Comparison of ENCODE assay signal across 20 cellular contexts in genomic region chr15:88403461-88403860, GRCh38.
A peak's percentile ranks its signal among the peaks of the same experiment; 100 is the strongest.
DNase-seq lines count a peak whose midpoint lies in the region; FAIRE-seq and TF ChIP-seq lines count a peak whose summit lies in the region.
"Had no signal": no experiment of that assay in that cellular context is flagged by ENCODE, and none has a peak within 500 bp of the region (broad histone marks: within the 10 kb centered on the region; RNA-seq: fewer than 3 reads in every experiment).

No MANE protein-coding gene starts in this region.

- peak overlapping the region; percentile 71 for H3K4me3 ChIP-seq in DOHH2 (ENCODE audit: low read length)
- no peak overlapping the region for H3K4me3 ChIP-seq in esophagus muscularis mucosa
- H3K4me3 ChIP-seq: adrenal gland, skin epidermis, upper lobe of right lung had no signal

- WGBS in esophagus muscularis mucosa, result 79% methylated on average over 8 of the region's 8 CpGs

- H3K9me3 ChIP-seq in DOHH2 (ENCODE audit: control insufficient read depth, insufficient read depth, low read length) (peaks cover 28% of the 10 kb centered on the region), esophagus muscularis mucosa (no peaks in the 10 kb centered on the region)
- H3K9me3 ChIP-seq: adrenal gland, upper lobe of right lung had no signal

- H3F3A ChIP-seq in DOHH2 (ENCODE audit: control insufficient read depth, insufficient read depth), result peaks cover 14% of the 10 kb centered on the region

- no peak for FAIRE-seq in D721Med (lab: Jason Lieb, UNC)

- H3K36me3 ChIP-seq in DOHH2 (ENCODE audit: control insufficient read depth, low read length) (peaks cover 8% of the 10 kb centered on the region; the same call in 1 of the 2 replicates), esophagus muscularis mucosa (no peaks in the 10 kb centered on the region)
- H3K36me3 ChIP-seq: adrenal gland, brain microvascular endothelial cell, upper lobe of right lung had no signal

- no peak for TF ChIP-seq CTCF in DOHH2 (IDR thresholded peaks at IDR 0.05; ENCODE audit: low read depth, low read length, poor library complexity, severe bottlenecking)
- TF ChIP-seq CTCF in esophagus muscularis mucosa (IDR thresholded peaks at IDR 0.05), result no peak
- no peak for TF ChIP-seq CTCF in D721Med (IDR thresholded peaks at IDR 0.05; ENCODE audit: insufficient read depth, missing control alignments)

- TF ChIP-seq POLR2A in esophagus muscularis mucosa (IDR thresholded peaks at IDR 0.05; ENCODE audit: low read depth), result no peak

- peak overlapping the region; percentile 94 for H3K4me2 ChIP-seq in DOHH2 (ENCODE audit: low read length)

- H3K4me1 ChIP-seq in DOHH2 (ENCODE audit: control insufficient read depth, low read length) (peaks cover 55% of the 10 kb centered on the region), esophagus muscularis mucosa (peaks cover 0 to 11% (median 4%) of the 10 kb centered on the region in 4 donors)
- H3K4me1 ChIP-seq: adrenal gland, upper lobe of right lung had no signal

- DNase-seq in NCI-H526 treated with DMSO at 0.1 percent for 48 hours (lab: John Stamatoyannopoulos, UW), result peak; percentile 75
- DNase-seq in esophagus muscularis mucosa (ENCODE audit: extremely low spot score), result peak; percentile 85
- no peak for DNase-seq in D721Med (ENCODE audit: insufficient read length, low spot score)
- DNase-seq in COLO829 (ENCODE audit: low spot score), result no peak
- DNase-seq in SKM-1 (lab: John Stamatoyannopoulos, UW; ENCODE audit: unreplicated experiment), result no peak
- DNase-seq: activated CD4-positive, alpha-beta T cell treated with anti-CD3 and anti-CD28 coated beads for 4 hours; activated T-cell treated with anti-CD3 and anti-CD28 coated beads, Interleukin-2, amount 50 U/mL, for 24 hours; adrenal gland; brain microvascular endothelial cell; CD4-positive, CD25-positive, alpha-beta regulatory T cell; glutamatergic neuron; left colon; mesenchymal stem cell; NCI-H146; NCI-H524 treated with DMSO at 0.1 percent for 48 hours; stimulated activated CD4-positive, alpha-beta T cell treated with anti-CD3 and anti-CD28 coated beads, Interleukin-2, amount 100 ng/mL, for 24 hours; upper lobe of right lung had no signal

- H3K9me2 ChIP-seq in DOHH2 (replicated peaks; ENCODE audit: control insufficient read depth, low read length), result no peaks in the 10 kb centered on the region

- no peaks in the 10 kb centered on the region for H4K20me1 ChIP-seq in DOHH2 (ENCODE audit: control insufficient read depth, insufficient read depth, low read depth, low read length)

- H3K79me2 ChIP-seq in DOHH2 (ENCODE audit: control insufficient read depth, low read length), result no peaks in the 10 kb centered on the region

- peak overlapping the region; percentile 96 for H3K27ac ChIP-seq in DOHH2 (ENCODE audit: low read depth, low read length)
- no peak overlapping the region for H3K27ac ChIP-seq in esophagus muscularis mucosa (replicated peaks in 1 of 4)
- peak overlapping the region; percentile 22 for H3K27ac ChIP-seq in temporal lobe (ENCODE audit: low read depth, low read length)
- H3K27ac ChIP-seq: adrenal gland, brain microvascular endothelial cell, skin epidermis, upper lobe of right lung had no signal

- intact Hi-C loops in esophagus muscularis mucosa (cut with DNase I), result no loop called here

- H3K27me3 ChIP-seq in DOHH2 (ENCODE audit: control insufficient read depth, low read length), result no peaks in the 10 kb centered on the region
- H3K27me3 ChIP-seq in esophagus muscularis mucosa, result peaks cover 0 to 1% (median 0%) of the 10 kb centered on the region in 4 donors
- H3K27me3 ChIP-seq: adrenal gland, brain microvascular endothelial cell had no signal

- TF ChIP-seq EP300 in esophagus muscularis mucosa (IDR thresholded peaks at IDR 0.05), result no peak

Comparison
In these comparisons a context has a peak if more than half of its experiments do, and no peak if none do; other contexts are left out.
1. H3K27ac ChIP-seq: peak in DOHH2 (single experiment) and temporal lobe (single experiment); none in esophagus muscularis mucosa (0 of 4).
2. DNase-seq: peak in NCI-H526 treated with DMSO at 0.1 percent for 48 hours (single experiment) and esophagus muscularis mucosa (single experiment); none in D721Med (single experiment), COLO829 (single experiment) and SKM-1 (single experiment).